In genomic region chr1:2107586-2108212, GRCh38 we compare ENCODE assay signal across 1 cellular context.
A peak's percentile ranks its signal among the peaks of the same experiment; 100 is the strongest.
TF ChIP-seq lines count a peak whose summit lies in the region.

No MANE protein-coding gene starts in this region.

TF ChIP-seq in K562, 482 proteins besides CTCF, POLR2A, EP300 and RAD21:
- TF ChIP-seq MIER1 (IDR thresholded peaks at IDR 0.05; ENCODE audit: low read depth) (peak; percentile 98), ZBTB9 (CRISPR knock-in tag; IDR thresholded peaks at IDR 0.05) (no peak), ZBTB34 (CRISPR knock-in tag; IDR thresholded peaks at IDR 0.05) (no peak), GTF2B (IDR thresholded peaks at IDR 0.05; ENCODE audit: extremely low read depth, insufficient read length) (no peak), ATF6 (CRISPR knock-in tag; IDR thresholded peaks at IDR 0.05) (no peak), IRF9 (tag; IDR thresholded peaks at IDR 0.05) (no peak), ZBTB7A (IDR thresholded peaks at IDR 0.05; ENCODE audit: borderline replicate concordance, control insufficient read depth, low read depth, low read length) (no peak; the same call in 1 of the 2 replicates), ZZZ3 (IDR thresholded peaks at IDR 0.05) (no peak), TAF9B (IDR thresholded peaks at IDR 0.05; ENCODE audit: partially characterized antibody) (no peak), ZNF561 (CRISPR knock-in tag; conservative IDR thresholded peaks at IDR 0.05) (no peak), PTBP1 (IDR thresholded peaks at IDR 0.05; ENCODE audit: low read depth, low read length) (peak; percentile 99), TAF7 (tag; IDR thresholded peaks at IDR 0.05) (no peak), SUPT5H (IDR thresholded peaks at IDR 0.05) (no peak), NR0B1 (IDR thresholded peaks at IDR 0.05; ENCODE audit: partially characterized antibody) (no peak), ZNF407 (IDR thresholded peaks at IDR 0.05; ENCODE audit: low read depth) (no peak), ZNF551 (CRISPR knock-in tag; IDR thresholded peaks at IDR 0.05) (no peak), NR3C1 (CRISPR knock-in tag; IDR thresholded peaks at IDR 0.05) (no peak)
TF ChIP-seq in K562: peak in this region for 2.
